Comparison of ENCODE assay signal across 15 cellular contexts in genomic region chr2:222751821-222752719, GRCh38.
A peak's percentile ranks its signal among the peaks of the same experiment; 100 is the strongest.
DNase-seq lines count a peak whose midpoint lies in the region; ATAC-seq and TF ChIP-seq lines count a peak whose summit lies in the region.
"Had no signal": no experiment of that assay in that cellular context is flagged by ENCODE, and none has a peak within 500 bp of the region (broad histone marks: within the 10 kb centered on the region; RNA-seq: fewer than 3 reads in every experiment).

No MANE protein-coding gene starts in this region.

- H2BK5ac ChIP-seq in mesendoderm (ENCODE audit: low read length), result no peak overlapping the region

- no peak overlapping the region for H2AK5ac ChIP-seq in mesendoderm (ENCODE audit: low read length)

- no peak overlapping the region for H3K9ac ChIP-seq in mesendoderm (ENCODE audit: low read length)
- H3K9ac ChIP-seq: BLaER1 had no signal

- ATAC-seq in Right ventricle myocardium inferior (no peak), GM21360 (IDR thresholded peaks at IDR 0.05; ENCODE audit: unreplicated experiment) (no peak), HG03439 (IDR thresholded peaks at IDR 0.05; ENCODE audit: unreplicated experiment) (no peak), HG02571 (IDR thresholded peaks at IDR 0.05; ENCODE audit: unreplicated experiment) (no peak)

- no CpG with 5 or more reads among the region's 13 CpGs for WGBS in mesendoderm (ENCODE audit: extremely low coverage, insufficient coverage, low lambda C conversion rate)

- H4K5ac ChIP-seq in mesendoderm (ENCODE audit: low read length), result no peak overlapping the region

- H3K4ac ChIP-seq in mesendoderm (ENCODE audit: low read depth, low read length), result no peak overlapping the region

- H3K27ac ChIP-seq in left ventricle myocardium inferior (replicated peaks) (peak overlapping the region; percentile 69), VCaP (peak overlapping the region; percentile 59), mesendoderm (ENCODE audit: low read depth, low read length) (no peak overlapping the region), tibial artery (peak overlapping the region; percentile 49 to 66)
- H3K27ac ChIP-seq: BLaER1, SJSA1 had no signal

- no peaks in the 10 kb centered on the region for H3K36me3 ChIP-seq in left ventricle myocardium inferior
- no peaks in the 10 kb centered on the region for H3K36me3 ChIP-seq in mesendoderm (ENCODE audit: control insufficient read depth, insufficient read depth, low read length)
- no peaks in the 10 kb centered on the region for H3K36me3 ChIP-seq in tibial artery
- H3K36me3 ChIP-seq: BLaER1, SJSA1, stomach had no signal

- no peak overlapping the region for H2BK15ac ChIP-seq in mesendoderm (replicated peaks; ENCODE audit: low read depth)

- H3K18ac ChIP-seq in mesendoderm (ENCODE audit: low read length), result no peak overlapping the region

- intact Hi-C loops in left ventricle myocardium inferior (cut with micrococcal nuclease), result no loop called here
- intact Hi-C loops in Right ventricle myocardium inferior (cut with DNase I), result loop anchor here (2.0 to 10.0 kb wide), 3 partner anchors 40 to 109 kb away; partner anchors contain the start of gene ACSL3
- intact Hi-C loops in tibial artery (cut with DNase I; ENCODE audit: low total_unique reads), result no loop called here

- H3K27me3 ChIP-seq in left ventricle myocardium inferior (ENCODE audit: low read depth) (no peaks in the 10 kb centered on the region), mesendoderm (ENCODE audit: insufficient read depth, low read length, poor library complexity) (no peaks in the 10 kb centered on the region), tibial artery (no peaks in the 10 kb centered on the region)
- H3K27me3 ChIP-seq: BLaER1, SJSA1, stomach had no signal

- DNase-seq in left ventricle myocardium inferior (no peak), Right ventricle myocardium inferior (ENCODE audit: missing footprints) (no peak), mesendoderm (no peak), tibial artery (no peak)
- DNase-seq: activated T-cell treated with anti-CD3 and anti-CD28 coated beads for 4 hours; effector CD4-positive, alpha-beta T cell; H7; NCI-H1092; stomach had no signal

- H3K79me2 ChIP-seq in mesendoderm (ENCODE audit: control insufficient read depth, insufficient read depth, low read length), result no peaks in the 10 kb centered on the region

- H3K9me3 ChIP-seq in left ventricle myocardium inferior (replicated peaks) (no peaks in the 10 kb centered on the region), tibial artery (no peaks in the 10 kb centered on the region)
- H3K9me3 ChIP-seq: BLaER1, SJSA1, stomach had no signal

- H3K79me1 ChIP-seq in mesendoderm (ENCODE audit: low read length), result no peaks in the 10 kb centered on the region

- no peak overlapping the region for H3K4me2 ChIP-seq in mesendoderm (ENCODE audit: low read length)
- H3K4me2 ChIP-seq: BLaER1 had no signal

- H3K23ac ChIP-seq in mesendoderm (ENCODE audit: low read length), result no peak overlapping the region

- H3K4me1 ChIP-seq in left ventricle myocardium inferior, result peaks cover 31% of the 10 kb centered on the region
- peaks cover 2% of the 10 kb centered on the region for H3K4me1 ChIP-seq in mesendoderm (ENCODE audit: control insufficient read depth, low read depth, low read length)
- H3K4me1 ChIP-seq in tibial artery, result peaks cover 0 to 22% (median 14%) of the 10 kb centered on the region in 4 donors

- H2BK120ac ChIP-seq in mesendoderm (ENCODE audit: low read depth, low read length), result no peak overlapping the region

- H3K4me3 ChIP-seq in left ventricle myocardium inferior (no peak overlapping the region), mesendoderm (ENCODE audit: low read length) (no peak overlapping the region), tibial artery (no peak overlapping the region)
- H3K4me3 ChIP-seq: BLaER1, SJSA1, stomach had no signal

- TF ChIP-seq CTCF in left ventricle myocardium inferior (IDR thresholded peaks at IDR 0.05; ENCODE audit: borderline replicate concordance), result no peak
- no peak for TF ChIP-seq CTCF in VCaP (conservative IDR thresholded peaks at IDR 0.05)
- no peak for TF ChIP-seq CTCF in tibial artery (IDR thresholded peaks at IDR 0.05)

- H4K8ac ChIP-seq in mesendoderm (ENCODE audit: low read depth, low read length), result peak overlapping the region; percentile 81

- H3K56ac ChIP-seq in mesendoderm (ENCODE audit: low read length), result no peak overlapping the region
